12 cellular contexts compared by ENCODE assay signal in the genomic region with DNA sequence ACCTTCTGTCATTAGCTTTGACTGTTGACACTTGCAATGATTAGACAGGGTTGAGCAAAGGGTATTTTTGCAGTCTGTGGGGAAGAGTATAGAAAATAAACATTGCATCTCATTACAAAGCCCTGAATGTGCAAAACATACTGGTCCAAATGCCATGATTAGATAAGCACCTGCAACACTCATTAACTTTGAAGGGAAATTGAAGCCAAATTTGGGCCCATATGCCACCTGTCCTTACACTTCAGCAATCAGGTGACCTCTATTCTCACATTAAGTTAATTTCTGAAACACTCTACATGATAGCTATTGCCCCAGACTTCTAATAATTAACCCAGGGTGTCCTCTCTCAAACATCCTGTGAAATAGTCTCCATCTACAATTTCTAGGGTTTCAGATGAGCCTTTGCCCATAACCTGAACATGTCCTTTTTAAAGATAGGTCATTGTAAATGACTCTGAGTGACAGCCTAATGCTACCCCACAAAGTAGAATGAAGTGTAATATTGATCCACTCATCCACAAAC.
DNase-seq lines count a peak whose midpoint lies in the region; ATAC-seq and TF ChIP-seq lines count a peak whose summit lies in the region.
"Had no signal": no experiment of that assay in that cellular context is flagged by ENCODE, and none has a peak within 500 bp of the region (broad histone marks: within the 10 kb centered on the region; RNA-seq: fewer than 3 reads in every experiment).

No MANE protein-coding gene starts in this region.

- no peaks in the 10 kb centered on the region for H3K36me3 Mint-ChIP-seq in stimulated activated memory B cell treated with anti-CD40 and anti-IgM and Interleukin-4, amounts not matched to agents 10 μg/mL and 1 μg/mL and 100 μg/mL, for 72 hours
- H3K36me3 Mint-ChIP-seq in CD4-positive, alpha-beta T cell (ENCODE audit: low read depth), result no peaks in the 10 kb centered on the region

- H3K4me2 ChIP-seq in MM.1S (ENCODE audit: low read depth, low read length), result no peak overlapping the region
- no peak overlapping the region for H3K4me2 ChIP-seq in Karpas-422 (ENCODE audit: low read depth, low read length, poor library complexity, severe bottlenecking)
- H3K4me2 ChIP-seq: GM23338 had no signal

- H2AFZ ChIP-seq in MM.1S (ENCODE audit: low read length) (peak overlapping the region; percentile 26; the same call in 1 of the 2 replicates), Karpas-422 (ENCODE audit: low read length) (no peak overlapping the region)
- H2AFZ ChIP-seq: GM23338 had no signal

- H3K36me3 ChIP-seq in MM.1S (replicated peaks; ENCODE audit: insufficient read depth, low read length), result no peaks in the 10 kb centered on the region
- no peaks in the 10 kb centered on the region for H3K36me3 ChIP-seq in Karpas-422 (ENCODE audit: insufficient read depth, low read length)

- no peaks in the 10 kb centered on the region for H3K27me3 Mint-ChIP-seq in stimulated activated memory B cell treated with anti-CD40 and anti-IgM and Interleukin-4, amounts not matched to agents 10 μg/mL and 1 μg/mL and 100 μg/mL, for 72 hours
- H3K27me3 Mint-ChIP-seq in CD4-positive, alpha-beta T cell, result no peaks in the 10 kb centered on the region
- H3K27me3 Mint-ChIP-seq: T-helper 17 cell had no signal

- no peaks in the 10 kb centered on the region for H3K9me2 ChIP-seq in MM.1S (replicated peaks; ENCODE audit: insufficient read depth, low read length)
- no peaks in the 10 kb centered on the region for H3K9me2 ChIP-seq in Karpas-422 (replicated peaks; ENCODE audit: insufficient read depth, low read length)

- DNase-seq in MM.1S (no peak), Karpas-422 (no peak), ACHN (no peak)
- DNase-seq in CD4-positive, alpha-beta T cell, result no peak
- DNase-seq: EL, left cardiac atrium, T-helper 17 cell had no signal

- H3K27ac Mint-ChIP-seq in stimulated activated memory B cell treated with anti-CD40 and anti-IgM and Interleukin-4, amounts not matched to agents 10 μg/mL and 1 μg/mL and 100 μg/mL, for 72 hours, result peak overlapping the region; percentile 44
- no peak overlapping the region for H3K27ac Mint-ChIP-seq in CD4-positive, alpha-beta T cell
- H3K27ac Mint-ChIP-seq: GM23338, T-helper 17 cell had no signal

- H4K20me1 ChIP-seq in MM.1S (ENCODE audit: insufficient read depth, low read length), result no peaks in the 10 kb centered on the region
- no peaks in the 10 kb centered on the region for H4K20me1 ChIP-seq in Karpas-422 (ENCODE audit: insufficient read depth, low read depth, low read length)

- H3K27me3 ChIP-seq in MM.1S (replicated peaks; ENCODE audit: insufficient read depth, low read length), result no peaks in the 10 kb centered on the region
- H3K27me3 ChIP-seq in Karpas-422 (ENCODE audit: low read length), result no peaks in the 10 kb centered on the region
- H3K27me3 ChIP-seq in CD4-positive, alpha-beta T cell (ENCODE audit: control insufficient read depth, insufficient read depth, low read length), result no peaks in the 10 kb centered on the region

- H3K79me2 ChIP-seq in MM.1S (ENCODE audit: low read length) (no peaks in the 10 kb centered on the region), Karpas-422 (ENCODE audit: low read length) (no peaks in the 10 kb centered on the region)

- CTCF ChIA-PET in CD4-positive, alpha-beta T cell (lab: Charles Lee), result no interaction called here

- intact Hi-C loops in CD4-positive, alpha-beta T cell (cut with DNase I, micrococcal nuclease), result no loop called here

- POLR2A ChIA-PET in CD4-positive, alpha-beta T cell (lab: Charles Lee), result no interaction called here

- H3K27ac ChIP-seq in MM.1S (ENCODE audit: low read length), result no peak overlapping the region
- no peak overlapping the region for H3K27ac ChIP-seq in Karpas-422 (ENCODE audit: low read length)
- no peak overlapping the region for H3K27ac ChIP-seq in CD4-positive, alpha-beta T cell (ENCODE audit: low read depth, low read length)

- in situ Hi-C loops in ACHN (cut with HindIII; ENCODE audit: low pct_ligation_motif_present, low pct_unique_long_range_greater_than_20kb, low sequenced_read_pairs), result no loop called here

- H3F3A ChIP-seq in MM.1S (ENCODE audit: insufficient read depth, low read length), result peaks cover 19% of the 10 kb centered on the region

- no peak overlapping the region for H3K4me3 Mint-ChIP-seq in stimulated activated memory B cell treated with anti-CD40 and anti-IgM and Interleukin-4, amounts not matched to agents 10 μg/mL and 1 μg/mL and 100 μg/mL, for 72 hours
- H3K4me3 Mint-ChIP-seq in CD4-positive, alpha-beta T cell, result no peak overlapping the region
- H3K4me3 Mint-ChIP-seq: GM23338, T-helper 17 cell had no signal

- H3K4me3 ChIP-seq in MM.1S (ENCODE audit: low read length) (no peak overlapping the region), Karpas-422 (ENCODE audit: low read length) (no peak overlapping the region)
- H3K4me3 ChIP-seq: GM23338 had no signal

- H3K9ac ChIP-seq in MM.1S (ENCODE audit: low read length), result no peak overlapping the region
- H3K9ac ChIP-seq in Karpas-422 (ENCODE audit: low read length), result no peak overlapping the region

- no peaks in the 10 kb centered on the region for H3K9me3 ChIP-seq in MM.1S (replicated peaks; ENCODE audit: insufficient read depth, low read length)
- no peaks in the 10 kb centered on the region for H3K9me3 ChIP-seq in Karpas-422 (ENCODE audit: low read length)
- H3K9me3 ChIP-seq in CD4-positive, alpha-beta T cell (ENCODE audit: control insufficient read depth, low read length), result no peaks in the 10 kb centered on the region

- H3K4me1 Mint-ChIP-seq in stimulated activated memory B cell treated with anti-CD40 and anti-IgM and Interleukin-4, amounts not matched to agents 10 μg/mL and 1 μg/mL and 100 μg/mL, for 72 hours, result peaks cover 17% of the 10 kb centered on the region
- peaks cover 5% of the 10 kb centered on the region for H3K4me1 Mint-ChIP-seq in CD4-positive, alpha-beta T cell (ENCODE audit: low read depth)
- H3K4me1 Mint-ChIP-seq: T-helper 17 cell had no signal

- no peak for TF ChIP-seq CTCF in MM.1S (IDR thresholded peaks at IDR 0.05; ENCODE audit: low read length)
- TF ChIP-seq CTCF in CD4-positive, alpha-beta T cell (IDR thresholded peaks at IDR 0.05), result no peak

- peaks cover 57% of the 10 kb centered on the region for H3K4me1 ChIP-seq in MM.1S (ENCODE audit: low read length)
- no peaks in the 10 kb centered on the region for H3K4me1 ChIP-seq in Karpas-422 (ENCODE audit: low read length)

- peak; percentile 78 for ATAC-seq in GM19395 (IDR thresholded peaks at IDR 0.05; ENCODE audit: unreplicated experiment)
- ATAC-seq in HG02798 (IDR thresholded peaks at IDR 0.05; ENCODE audit: poor library complexity, unreplicated experiment), result peak; percentile 64
- ATAC-seq in stimulated activated memory B cell treated with anti-CD40 and anti-IgM and Interleukin-4, amounts not matched to agents 10 μg/mL and 1 μg/mL and 100 μg/mL, for 72 hours, result no peak
- ATAC-seq in CD4-positive, alpha-beta T cell (ENCODE audit: poor library complexity), result no peak
- ATAC-seq: GM23338, left cardiac atrium, sciatic nerve, T-helper 17 cell had no signal

- peaks cover 2% of the 10 kb centered on the region for H3K9me3 Mint-ChIP-seq in stimulated activated memory B cell treated with anti-CD40 and anti-IgM and Interleukin-4, amounts not matched to agents 10 μg/mL and 1 μg/mL and 100 μg/mL, for 72 hours
- H3K9me3 Mint-ChIP-seq in CD4-positive, alpha-beta T cell, result peaks cover 2% of the 10 kb centered on the region

Comparison
In these comparisons a context has a peak if more than half of its experiments do, and no peak if none do; other contexts are left out.
1. ATAC-seq: peak in GM19395 (single experiment) and HG02798 (single experiment); none in stimulated activated memory B cell treated with anti-CD40 and anti-IgM and Interleukin-4, amounts not matched to agents 10 μg/mL and 1 μg/mL and 100 μg/mL, for 72 hours (single experiment) and CD4-positive, alpha-beta T cell (single experiment).